In the genomic region with DNA sequence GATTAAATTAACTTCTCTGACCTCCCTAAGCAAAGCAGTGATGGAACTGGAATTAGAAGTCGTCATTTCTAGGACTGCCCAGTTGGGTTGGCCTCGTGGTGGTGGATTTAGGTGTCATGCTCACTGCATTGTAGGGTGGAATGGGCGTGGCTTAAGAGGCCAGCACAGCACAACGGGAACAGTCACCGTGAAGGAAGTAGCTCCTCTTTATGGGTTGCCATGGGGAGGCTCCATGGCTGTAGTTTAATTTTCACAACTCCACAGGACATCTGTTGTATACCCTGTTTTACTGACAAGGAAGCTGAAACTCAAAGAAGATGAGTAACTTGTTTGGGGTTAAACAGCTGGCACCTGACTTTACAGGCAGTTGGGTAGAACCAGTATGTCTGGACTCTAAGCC, we compare ENCODE assay signal across 8 cellular contexts.
DNase-seq lines count a peak whose midpoint lies in the region; ATAC-seq and TF ChIP-seq lines count a peak whose summit lies in the region.

No MANE protein-coding gene starts in this region.

- DNase-seq in SW480 (ENCODE audit: low spot score) = peak; percentile 22
- DNase-seq in epithelial cell of prostate (ENCODE audit: low read depth, low spot score) = peak; percentile 36
- peak; percentile 42 for DNase-seq in stimulated activated CD8-positive, alpha-beta memory T cell treated with anti-CD3 and anti-CD28 coated beads, Interleukin-4, amount 100 ng/mL, for 24 hours (ENCODE audit: low read depth)
- no peak for DNase-seq in NCI-H345 (lab: John Stamatoyannopoulos, UW)
- DNase-seq in NCI-H2029 (lab: John Stamatoyannopoulos, UW) = no peak
- no peak for DNase-seq in OCI-LY7 (ENCODE audit: low spot score)

- no peaks in the 10 kb centered on the region for H3K9me3 ChIP-seq in OCI-LY7 (ENCODE audit: low read length)

- H3K4me2 ChIP-seq in OCI-LY7 (ENCODE audit: low read length) = no peak overlapping the region

- BruUV-seq in OCI-LY7 (replicated peaks; lab: Mats Ljungman, UMichigan) = no TSS peak

- H3K79me2 ChIP-seq in OCI-LY7 (ENCODE audit: insufficient read depth, low read depth, low read length) = no peaks in the 10 kb centered on the region

- no peaks in the 10 kb centered on the region for H3K9me2 ChIP-seq in OCI-LY7 (ENCODE audit: insufficient read depth, low read length)

- no peaks in the 10 kb centered on the region for H3K4me1 ChIP-seq in OCI-LY7 (ENCODE audit: insufficient read depth, low read length, poor library complexity, severe bottlenecking)

- intact Hi-C loops in OCI-LY7 (cut with micrococcal nuclease; ENCODE audit: unreplicated experiment) = no loop called here

- no peaks in the 10 kb centered on the region for H4K20me1 ChIP-seq in OCI-LY7 (ENCODE audit: insufficient read depth, low read length)

- no peak overlapping the region for H3K4me3 ChIP-seq in OCI-LY7 (ENCODE audit: low read depth, low read length, poor library complexity, severe bottlenecking)

- no peak overlapping the region for H3K27ac ChIP-seq in epithelial cell of prostate
- H3K27ac ChIP-seq in OCI-LY7 (ENCODE audit: low read depth, low read length, poor library complexity, severe bottlenecking) = no peak overlapping the region

- H2AFZ ChIP-seq in OCI-LY7 (ENCODE audit: low read length) = no peak overlapping the region

- CTCF ChIA-PET in OCI-LY7 (lab: Charles Lee; ENCODE audit: unreplicated experiment) = no interaction called here

- no peaks in the 10 kb centered on the region for H3K36me3 ChIP-seq in OCI-LY7 (ENCODE audit: insufficient read depth, low read length)

- POLR2A ChIA-PET in OCI-LY7 (lab: Charles Lee) = interaction anchor here (1.2 kb wide), 1 partner anchor 11 kb away, joined by 4 read pairs; no protein-coding TSS in a partner anchor

- no peak for TF ChIP-seq CTCF in OCI-LY7 (conservative IDR thresholded peaks at IDR 0.05; ENCODE audit: low read length)

- ATAC-seq in GM18873 (IDR thresholded peaks at IDR 0.05; ENCODE audit: low FRiP score, unreplicated experiment) (peak; percentile 44), HG02943 (IDR thresholded peaks at IDR 0.05; ENCODE audit: low read depth, unreplicated experiment) (peak; percentile 46)

Comparison
In these comparisons a context has a peak if more than half of its experiments do, and no peak if none do; other contexts are left out.
1. DNase-seq: peak in SW480 (single experiment), epithelial cell of prostate (single experiment) and stimulated activated CD8-positive, alpha-beta memory T cell treated with anti-CD3 and anti-CD28 coated beads, Interleukin-4, amount 100 ng/mL, for 24 hours (single experiment); none in NCI-H345 (single experiment), NCI-H2029 (single experiment) and OCI-LY7 (single experiment).